20 cellular contexts compared by ENCODE assay signal in genomic region chr4:20017035-20017434, GRCh38.
DNase-seq lines count a peak whose midpoint lies in the region; ATAC-seq, FAIRE-seq and TF ChIP-seq lines count a peak whose summit lies in the region.
"Had no signal": no experiment of that assay in that cellular context is flagged by ENCODE, and none has a peak within 500 bp of the region (broad histone marks: within the 10 kb centered on the region; RNA-seq: fewer than 3 reads in every experiment).

No MANE protein-coding gene starts in this region.

- TF ChIP-seq CTCF in HFF-Myc (IDR thresholded peaks at IDR 0.05; ENCODE audit: low read depth, low read length, missing control alignments) (no peak), astrocyte (IDR thresholded peaks at IDR 0.05; ENCODE audit: insufficient read depth, low read depth, low read length) (no peak), fibroblast of villous mesenchyme (IDR thresholded peaks at IDR 0.05; ENCODE audit: insufficient read depth, low read depth, low read length) (no peak), uterus (IDR thresholded peaks at IDR 0.05) (no peak)

- H3K9me3 ChIP-seq in astrocyte (ENCODE audit: insufficient read depth, low read depth, low read length) (no peaks in the 10 kb centered on the region), uterus (no peaks in the 10 kb centered on the region)
- H3K9me3 ChIP-seq: ascending aorta had no signal

- DNase-seq in HFF-Myc (ENCODE audit: extremely low read depth, low read depth) (peak; percentile 44), astrocyte (ENCODE audit: low read depth) (peak; percentile 84), fibroblast of villous mesenchyme (ENCODE audit: low read depth) (peak; percentile 46), NCI-H2227 treated with DMSO at 0.1 percent for 48 hours (lab: John Stamatoyannopoulos, UW) (no peak), uterus (no peak), frontal cortex (ENCODE audit: low spot score in 2 of 2) (no peak)
- DNase-seq: activated CD4-positive, alpha-beta T cell treated with anti-CD3 and anti-CD28 coated beads for 4 hours; activated CD8-positive, alpha-beta memory T cell treated with anti-CD3 and anti-CD28 coated beads, Interleukin-2, amount 50 U/mL, for 48 hours; activated gamma-delta T cell; CD8-positive, alpha-beta memory T cell; NCI-H2081 treated with DMSO at 0.1 percent for 48 hours; NCI-H526; stimulated activated naive CD4-positive, alpha-beta T cell treated with Interleukin-2 at 50 U/mL for 16 hours had no signal

- H3K27me3 Mint-ChIP-seq in astrocyte (ENCODE audit: low read depth, unreplicated experiment) = peaks cover 2% of the 10 kb centered on the region
- H3K27me3 Mint-ChIP-seq: CD8-positive, alpha-beta memory T cell; type B pancreatic cell had no signal

- H3K9me3 Mint-ChIP-seq in astrocyte (ENCODE audit: unreplicated experiment) = no peaks in the 10 kb centered on the region
- H3K9me3 Mint-ChIP-seq: type B pancreatic cell had no signal

- H3K4me3 Mint-ChIP-seq in astrocyte (ENCODE audit: unreplicated experiment) = no peak overlapping the region
- H3K4me3 Mint-ChIP-seq: CD8-positive, alpha-beta memory T cell; type B pancreatic cell had no signal

- TF ChIP-seq POLR2A in uterus (IDR thresholded peaks at IDR 0.05) = no peak

- peak; percentile 60 for FAIRE-seq in astrocyte (lab: Jason Lieb, UNC)
- no peak for FAIRE-seq in frontal cortex (lab: Jason Lieb, UNC)
- FAIRE-seq: A204.1 had no signal

- no peak overlapping the region for H3K27ac Mint-ChIP-seq in astrocyte (ENCODE audit: unreplicated experiment)
- H3K27ac Mint-ChIP-seq: CD8-positive, alpha-beta memory T cell; type B pancreatic cell had no signal

- H3K4me3 ChIP-seq in ACC112 (ENCODE audit: low read depth, low read length) (no peak overlapping the region), HFF-Myc (replicated peaks; ENCODE audit: low read depth, low read length) (no peak overlapping the region), astrocyte (ENCODE audit: insufficient read depth, low read depth, low read length) (no peak overlapping the region), fibroblast of villous mesenchyme (ENCODE audit: low read depth, low read length) (no peak overlapping the region), uterus (no peak overlapping the region)
- H3K4me3 ChIP-seq: ascending aorta, SK-N-MC had no signal

- H3K79me2 ChIP-seq in ACC112 (ENCODE audit: control insufficient read depth, insufficient read depth, low read length, unreplicated experiment) (no peaks in the 10 kb centered on the region), astrocyte (ENCODE audit: insufficient read depth, low read length) (no peaks in the 10 kb centered on the region)

- H3K36me3 ChIP-seq in ACC112 (ENCODE audit: insufficient read depth, low read length) (no peaks in the 10 kb centered on the region), astrocyte (ENCODE audit: insufficient read depth, low read length) (no peaks in the 10 kb centered on the region), uterus (no peaks in the 10 kb centered on the region)
- H3K36me3 ChIP-seq: ascending aorta had no signal

- peak overlapping the region; percentile 44 for H3K27ac ChIP-seq in ACC112 (ENCODE audit: low read depth, low read length)
- H3K27ac ChIP-seq in astrocyte (ENCODE audit: low read depth, low read length) = no peak overlapping the region
- no peak overlapping the region for H3K27ac ChIP-seq in uterus
- H3K27ac ChIP-seq: ascending aorta, SK-N-MC had no signal

- peaks cover 20% of the 10 kb centered on the region for H3K4me1 ChIP-seq in ACC112 (ENCODE audit: control insufficient read depth, insufficient read depth, low read length, unreplicated experiment)
- no peaks in the 10 kb centered on the region for H3K4me1 ChIP-seq in astrocyte (ENCODE audit: insufficient read depth, low read length)
- H3K4me1 ChIP-seq in uterus = no peaks in the 10 kb centered on the region
- H3K4me1 ChIP-seq: ascending aorta had no signal

- H3K4me1 Mint-ChIP-seq in astrocyte (ENCODE audit: low read depth, unreplicated experiment) = no peaks in the 10 kb centered on the region
- H3K4me1 Mint-ChIP-seq: CD8-positive, alpha-beta memory T cell had no signal

- H3K9ac ChIP-seq in astrocyte (ENCODE audit: low read length) = no peak overlapping the region

- peak overlapping the region; percentile 13 for H2AFZ ChIP-seq in ACC112 (ENCODE audit: low read length, unreplicated experiment)
- no peak overlapping the region for H2AFZ ChIP-seq in astrocyte (ENCODE audit: low read depth, low read length)

- no peaks in the 10 kb centered on the region for H3K27me3 ChIP-seq in ACC112 (ENCODE audit: insufficient read depth, low read length)
- H3K27me3 ChIP-seq in astrocyte (ENCODE audit: insufficient read depth, low read length) = no peaks in the 10 kb centered on the region
- H3K27me3 ChIP-seq in uterus = no peaks in the 10 kb centered on the region
- H3K27me3 ChIP-seq: ascending aorta had no signal

- ATAC-seq in HG02588 (IDR thresholded peaks at IDR 0.05; ENCODE audit: unreplicated experiment) = no peak
- ATAC-seq: esophagus mucosa had no signal

- H4K20me1 ChIP-seq in astrocyte (ENCODE audit: insufficient read depth, low read length) = no peaks in the 10 kb centered on the region

- H3K4me2 ChIP-seq in astrocyte (ENCODE audit: low read length) = no peak overlapping the region

- intact Hi-C loops in uterus (cut with DNase I; ENCODE audit: low total_unique reads) = no loop called here

- H3K36me3 Mint-ChIP-seq in astrocyte (ENCODE audit: low read depth, unreplicated experiment) = no peaks in the 10 kb centered on the region
- H3K36me3 Mint-ChIP-seq: CD8-positive, alpha-beta memory T cell; type B pancreatic cell had no signal

Comparison
In these comparisons a context has a peak if more than half of its experiments do, and no peak if none do; other contexts are left out.
1. DNase-seq: peak in HFF-Myc (single experiment), astrocyte (single experiment) and fibroblast of villous mesenchyme (single experiment); none in NCI-H2227 treated with DMSO at 0.1 percent for 48 hours (single experiment), uterus (0 of 2) and frontal cortex (0 of 2).